28 cellular contexts compared by ENCODE assay signal in the genomic region with DNA sequence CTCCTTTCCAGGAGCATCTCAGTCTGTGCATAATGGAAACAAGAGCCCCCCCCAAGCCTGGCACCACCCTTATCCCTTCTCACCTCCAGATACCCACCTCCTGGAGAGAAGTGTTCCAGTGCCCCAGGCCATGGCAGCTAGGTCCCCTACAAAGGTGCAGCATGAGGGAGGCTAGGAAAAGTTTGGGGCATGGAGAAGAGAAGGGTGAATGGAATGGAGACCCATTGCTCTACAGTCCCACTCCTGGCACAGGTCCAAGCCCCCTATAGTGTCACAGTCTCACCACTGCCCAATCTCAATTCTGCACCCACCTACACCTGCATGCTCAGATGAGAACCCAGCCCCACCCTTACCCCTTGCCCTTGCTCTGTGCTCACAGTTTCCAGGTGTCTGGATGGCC. TPM values are rescaled to one million over a fixed set of nuclear protein-coding genes. Genes with fewer than 3 reads are reported as not detected.
"Had no signal": no experiment of that assay in that cellular context is flagged by ENCODE, and none has a peak within 500 bp of the region (broad histone marks: within the 10 kb centered on the region; RNA-seq: fewer than 3 reads in every experiment).

No MANE protein-coding gene starts in this region.

- H3K4me3 Mint-ChIP-seq: mesothelial cell of epicardium; naive B cell; natural killer cell treated with Interleukin-12 subunit alpha and Interleukin-12 subunit beta and Interleukin-15 and Interleukin-18, amount 100 ng/mL, for 72 hours; neural crest cell; stimulated activated naive CD8-positive, alpha-beta T cell treated with anti-CD3 and anti-CD28 coated beads, Interleukin-15, Interleukin-2, amounts not matched to agents 100 ng/mL and 50 ng/mL, for 24 hours had no signal

- H3K4me2 ChIP-seq: smooth muscle cell had no signal

- ATAC-seq: foreskin keratinocyte; left lung; natural killer cell treated with Interleukin-12 subunit alpha and Interleukin-12 subunit beta and Interleukin-15 and Interleukin-18, amount 100 ng/mL, for 72 hours had no signal

- H3K27ac Mint-ChIP-seq: mesothelial cell of epicardium; natural killer cell treated with Interleukin-12 subunit alpha and Interleukin-12 subunit beta and Interleukin-15 and Interleukin-18, amount 100 ng/mL, for 72 hours; progenitor cell of endocrine pancreas; stimulated activated naive CD8-positive, alpha-beta T cell treated with anti-CD3 and anti-CD28 coated beads, Interleukin-15, Interleukin-2, amounts not matched to agents 100 ng/mL and 50 ng/mL, for 24 hours had no signal

- H2AFZ ChIP-seq: parathyroid adenoma had no signal

- H3K27me3 ChIP-seq: dorsolateral prefrontal cortex, foreskin keratinocyte, heart right ventricle, left lung, right lobe of liver, thyroid gland, vagina had no signal

- H3K4me1 ChIP-seq: foreskin keratinocyte, parathyroid adenoma, vagina had no signal

- H3K79me2 ChIP-seq: parathyroid adenoma had no signal

- H3K4me1 Mint-ChIP-seq: neural crest cell had no signal

- H3K4me3 ChIP-seq: dorsolateral prefrontal cortex, heart right ventricle, left lung, mucosa of descending colon, right lobe of liver, smooth muscle cell, thyroid gland, vagina had no signal

- H3K9me3 Mint-ChIP-seq: mesothelial cell of epicardium; naive B cell; natural killer cell treated with Interleukin-12 subunit alpha and Interleukin-12 subunit beta and Interleukin-15 and Interleukin-18, amount 100 ng/mL, for 72 hours; neural crest cell; stimulated activated naive CD8-positive, alpha-beta T cell treated with anti-CD3 and anti-CD28 coated beads, Interleukin-15, Interleukin-2, amounts not matched to agents 100 ng/mL and 50 ng/mL, for 24 hours had no signal

- H3K27ac ChIP-seq: foreskin keratinocyte, heart right ventricle, left lung, parathyroid adenoma, right lobe of liver, thyroid gland had no signal

- H3K9me3 ChIP-seq: heart right ventricle, left lung, mucosa of descending colon, right lobe of liver, thyroid gland, vagina had no signal

- DNase-seq: cortex of kidney; dorsolateral prefrontal cortex; effector CD4-positive, alpha-beta T cell; foreskin keratinocyte; glutamatergic neuron; heart right ventricle; hippocampal formation; left cardiac atrium; left lung; mesenchymal stem cell; mucosa of descending colon; naive B cell; right lobe of liver; stimulated activated CD4-positive, alpha-beta T cell treated with anti-CD3 and anti-CD28 coated beads, Interleukin-12 subunit alpha, Interleukin-12 subunit beta, amount 100 ng/mL, for 4 hours; stimulated activated CD4-positive, alpha-beta T cell treated with anti-CD3 and anti-CD28 coated beads, Interleukin-1b, Interleukin-23, amount 100 ng/mL, for 48 hours; stimulated activated CD4-positive, alpha-beta T cell treated with anti-CD3 and anti-CD28 coated beads, Interleukin-4, amount 100 ng/mL, for 1 hour; stimulated activated CD8-positive, alpha-beta memory T cell treated with anti-CD3 and anti-CD28 coated beads, Interleukin-4, amount 100 ng/mL, for 48 hours; thyroid gland; trophoblast cell had no signal

- H3K9ac ChIP-seq: parathyroid adenoma had no signal

RNA-seq across cellular contexts. Expression of a gene that starts 0.9 kb away (rescaled TPM):
- total RNA-seq: smooth muscle cell, temporal lobe had no signal
- polyA plus RNA-seq: smooth muscle cell had no signal
